1 cellular context compared by ENCODE assay signal in genomic region chr15:28955686-28956421, GRCh38.
TF ChIP-seq lines count a peak whose summit lies in the region.

No MANE protein-coding gene starts in this region.

TF ChIP-seq in HEK293, 187 proteins besides CTCF, POLR2A, EP300 and RAD21 (continued from another document):
- no peak for TF ChIP-seq ZNF148 (tag by site-specific recombination; IDR thresholded peaks at IDR 0.05; ENCODE audit: borderline replicate concordance)
- TF ChIP-seq ZNF658 (tag by site-specific recombination; IDR thresholded peaks at IDR 0.05), result no peak
- TF ChIP-seq PRDM2 (tag by site-specific recombination; IDR thresholded peaks at IDR 0.05; ENCODE audit: borderline replicate concordance), result no peak
- no peak for TF ChIP-seq ZBTB7A (tag by site-specific recombination; IDR thresholded peaks at IDR 0.05; ENCODE audit: low read depth)
- TF ChIP-seq ZNF501 (tag by site-specific recombination; IDR thresholded peaks at IDR 0.05), result no peak
- TF ChIP-seq ZNF558 (tag by site-specific recombination; IDR thresholded peaks at IDR 0.05), result no peak
- TF ChIP-seq SP7 (tag by site-specific recombination; IDR thresholded peaks at IDR 0.05), result no peak
- no peak for TF ChIP-seq ZNF544 (tag by site-specific recombination; IDR thresholded peaks at IDR 0.05)
